ENCODE assay signal across 7 cellular contexts in the genomic region with DNA sequence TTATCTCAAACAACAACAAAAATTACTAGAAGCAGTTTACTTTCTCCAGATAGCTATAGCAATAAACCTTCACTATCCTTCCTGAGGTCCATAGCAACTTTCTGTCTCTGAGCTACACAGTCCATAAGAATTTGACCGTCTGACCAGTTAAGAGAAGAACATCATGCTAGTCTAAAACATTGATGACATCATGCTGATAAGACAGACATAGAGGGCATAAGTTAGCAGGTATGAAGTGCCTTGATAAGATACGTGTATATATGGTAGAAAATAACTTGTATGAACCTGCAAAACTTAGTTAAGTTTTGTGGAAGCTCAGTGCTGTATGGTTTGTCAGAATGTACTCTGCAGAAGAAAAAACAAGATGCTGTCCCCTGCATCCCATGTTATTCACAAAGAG.
"Had no signal": no experiment of that assay in that cellular context is flagged by ENCODE, and none has a peak within 500 bp of the region (broad histone marks: within the 10 kb centered on the region; RNA-seq: fewer than 3 reads in every experiment).

No MANE protein-coding gene starts in this region.

- DNase-seq: IMR-90, Karpas-422, KBM-7, KG1 had no signal

- H3K27ac ChIP-seq: HL-60, KMS-11 had no signal

- FAIRE-seq: HTR-8/SVneo had no signal

- H3K9ac ChIP-seq: KMS-11 had no signal

- H3K4me2 ChIP-seq: KMS-11 had no signal
